In genomic region chr6:10555625-10556309, GRCh38 we compare ENCODE assay signal across 8 cellular contexts. TPM values are rescaled to one million over a fixed set of nuclear protein-coding genes. Genes with fewer than 3 reads are reported as not detected.
DNase-seq lines count a peak whose midpoint lies in the region; ATAC-seq and TF ChIP-seq lines count a peak whose summit lies in the region.

No MANE protein-coding gene starts in this region.

- peaks cover 4% of the 10 kb centered on the region for H3K36me3 Mint-ChIP-seq in activated naive CD4-positive, alpha-beta T cell treated with anti-CD3 and anti-CD28 coated beads, Interleukin-2, amount 10 ng/mL, durations not matched to agents 7 days and 5 days
- peaks cover 3% of the 10 kb centered on the region for H3K36me3 Mint-ChIP-seq in activated CD4-positive, alpha-beta memory T cell treated with anti-CD3 and anti-CD28 coated beads for 36 hours

- POLR2A ChIA-PET in activated CD4-positive, alpha-beta memory T cell treated with anti-CD3 and anti-CD28 coated beads for 36 hours (lab: Charles Lee), result no interaction called here

- DNase-seq in HAP-1 (ENCODE audit: low spot score in 2 of 2) (peak; percentile 48 to 65), mucosa of descending colon (peak; percentile 56 to 64 (median 60)), DMS53 (lab: John Stamatoyannopoulos, UW) (no peak)
- DNase-seq in activated naive CD4-positive, alpha-beta T cell treated with anti-CD3 and anti-CD28 coated beads, Interleukin-2, amount 10 ng/mL, durations not matched to agents 7 days and 5 days, result no peak
- no peak for DNase-seq in activated CD4-positive, alpha-beta memory T cell treated with anti-CD3 and anti-CD28 coated beads for 36 hours

- no peaks in the 10 kb centered on the region for H3K4me1 Mint-ChIP-seq in activated naive CD4-positive, alpha-beta T cell treated with anti-CD3 and anti-CD28 coated beads, Interleukin-2, amount 10 ng/mL, durations not matched to agents 7 days and 5 days
- H3K4me1 Mint-ChIP-seq in activated CD4-positive, alpha-beta memory T cell treated with anti-CD3 and anti-CD28 coated beads for 36 hours (ENCODE audit: low read depth), result no peaks in the 10 kb centered on the region

- in situ Hi-C loops in HAP-1 (cut with MboI; ENCODE audit: low sequenced_read_pairs), result no loop called here

- H3K27ac ChIP-seq in esophagus (ENCODE audit: low read depth in 2 of 2, low read length in 1 of 2), result peak overlapping the region; percentile 57 to 83

- intact Hi-C loops in mucosa of descending colon (cut with DNase I, micrococcal nuclease), result no loop called here
- intact Hi-C loops in activated CD4-positive, alpha-beta memory T cell treated with anti-CD3 and anti-CD28 coated beads for 36 hours (cut with micrococcal nuclease), result no loop called here

- no peaks in the 10 kb centered on the region for H3K9me3 Mint-ChIP-seq in activated naive CD4-positive, alpha-beta T cell treated with anti-CD3 and anti-CD28 coated beads, Interleukin-2, amount 10 ng/mL, durations not matched to agents 7 days and 5 days
- no peaks in the 10 kb centered on the region for H3K9me3 Mint-ChIP-seq in activated CD4-positive, alpha-beta memory T cell treated with anti-CD3 and anti-CD28 coated beads for 36 hours

- H3K4me1 ChIP-seq in HAP-1 (peaks cover 16% of the 10 kb centered on the region), esophagus (ENCODE audit: control insufficient read depth in 2 of 2, insufficient read depth in 2 of 2, low read length in 1 of 2) (peaks cover 2 to 6% of the 10 kb centered on the region in 2 donors), mucosa of descending colon (ENCODE audit: low read depth) (peaks cover 4% of the 10 kb centered on the region)

- TF ChIP-seq CTCF in mucosa of descending colon (IDR thresholded peaks at IDR 0.05), result no peak

- H3K27me3 ChIP-seq in HAP-1 (ENCODE audit: low read depth), result no peaks in the 10 kb centered on the region
- no peaks in the 10 kb centered on the region for H3K27me3 ChIP-seq in esophagus (ENCODE audit: control insufficient read depth in 1 of 2, insufficient read depth in 2 of 2, low read length in 2 of 2)

- H3K27me3 Mint-ChIP-seq in activated naive CD4-positive, alpha-beta T cell treated with anti-CD3 and anti-CD28 coated beads, Interleukin-2, amount 10 ng/mL, durations not matched to agents 7 days and 5 days, result no peaks in the 10 kb centered on the region
- no peaks in the 10 kb centered on the region for H3K27me3 Mint-ChIP-seq in activated CD4-positive, alpha-beta memory T cell treated with anti-CD3 and anti-CD28 coated beads for 36 hours

- H3K4me3 ChIP-seq in HAP-1, result peak overlapping the region; percentile 32
- H3K4me3 ChIP-seq in esophagus (ENCODE audit: low read depth in 1 of 2, low read length in 2 of 2), result peak overlapping the region; percentile 33 to 62
- H3K4me3 ChIP-seq in mucosa of descending colon, result no peak overlapping the region

- CTCF ChIA-PET in activated naive CD4-positive, alpha-beta T cell treated with anti-CD3 and anti-CD28 coated beads, Interleukin-2, amount 10 ng/mL, durations not matched to agents 7 days and 5 days (lab: Charles Lee), result no interaction called here
- CTCF ChIA-PET in activated CD4-positive, alpha-beta memory T cell treated with anti-CD3 and anti-CD28 coated beads for 36 hours (lab: Charles Lee), result no interaction called here

- H3K9me3 ChIP-seq in HAP-1, result no peaks in the 10 kb centered on the region
- no peaks in the 10 kb centered on the region for H3K9me3 ChIP-seq in esophagus (ENCODE audit: control insufficient read depth in 2 of 2, insufficient read depth in 1 of 2, low read depth in 1 of 2, low read length in 1 of 2)
- H3K9me3 ChIP-seq in mucosa of descending colon, result no peaks in the 10 kb centered on the region

- no peak overlapping the region for H3K27ac Mint-ChIP-seq in activated naive CD4-positive, alpha-beta T cell treated with anti-CD3 and anti-CD28 coated beads, Interleukin-2, amount 10 ng/mL, durations not matched to agents 7 days and 5 days
- H3K27ac Mint-ChIP-seq in activated CD4-positive, alpha-beta memory T cell treated with anti-CD3 and anti-CD28 coated beads for 36 hours, result no peak overlapping the region

- WGBS in esophagus, 2 donors, result 19 to 24% methylated on average over 22 of the region's 22 CpGs

- H3K36me3 ChIP-seq in HAP-1 (replicated peaks), result no peaks in the 10 kb centered on the region
- H3K36me3 ChIP-seq in esophagus (ENCODE audit: control insufficient read depth in 2 of 2, insufficient read depth in 2 of 2, low read length in 1 of 2), result no peaks in the 10 kb centered on the region
- no peaks in the 10 kb centered on the region for H3K36me3 ChIP-seq in mucosa of descending colon (ENCODE audit: low read depth)

- ATAC-seq in mucosa of descending colon (peak; percentile 67), GM18868 (IDR thresholded peaks at IDR 0.05; ENCODE audit: unreplicated experiment) (no peak)

- H3K4me3 Mint-ChIP-seq in activated naive CD4-positive, alpha-beta T cell treated with anti-CD3 and anti-CD28 coated beads, Interleukin-2, amount 10 ng/mL, durations not matched to agents 7 days and 5 days, result no peak overlapping the region
- no peak overlapping the region for H3K4me3 Mint-ChIP-seq in activated CD4-positive, alpha-beta memory T cell treated with anti-CD3 and anti-CD28 coated beads for 36 hours

TF ChIP-seq in PFSK-1, 5 proteins besides CTCF, POLR2A, EP300 and RAD21:
- TF ChIP-seq TAF1 (IDR thresholded peaks at IDR 0.05; ENCODE audit: borderline replicate concordance, insufficient read depth, low read length) (no peak), FOXP2 (optimal IDR thresholded peaks at IDR 0.05; ENCODE audit: borderline replicate concordance, extremely low read depth, extremely low read length, insufficient read depth) (peak; percentile 27), SIN3A (IDR thresholded peaks at IDR 0.05; ENCODE audit: borderline replicate concordance, insufficient read depth, low read length) (peak; percentile 91; the same call in 1 of the 2 replicates), POLR2AphosphoS5 (IDR thresholded peaks at IDR 0.05; ENCODE audit: low read depth, low read length) (peak; percentile 53; the same call in 1 of the 2 replicates)

RNA-seq across cellular contexts. Expression of gene GCNT2, which starts 34.6 kb away (rescaled TPM):
- polyA plus RNA-seq in PFSK-1 (2012; ENCODE audit: insufficient read length, low read depth), result 6.1 TPM
- 1 to 10 TPM; 3.0 to 3.1 TPM for polyA plus RNA-seq in esophagus
- 10 to 100 TPM; 11.7 to 22.3 (median 19.8) TPM for total RNA-seq in mucosa of descending colon
- 1 to 10 TPM; 1.4 to 1.5 TPM for total RNA-seq in activated CD4-positive, alpha-beta memory T cell treated with anti-CD3 and anti-CD28 coated beads for 36 hours

Comparison
In these comparisons a context has a peak if more than half of its experiments do, and no peak if none do; other contexts are left out.
1. DNase-seq: peak in HAP-1 (2 of 2) and mucosa of descending colon (3 of 3); none in activated naive CD4-positive, alpha-beta T cell treated with anti-CD3 and anti-CD28 coated beads, Interleukin-2, amount 10 ng/mL, durations not matched to agents 7 days and 5 days (single experiment), activated CD4-positive, alpha-beta memory T cell treated with anti-CD3 and anti-CD28 coated beads for 36 hours (single experiment) and DMS53 (single experiment).
2. RNA of gene GCNT2, which starts 34.6 kb away (total RNA-seq): 11.7 to 22.3 TPM in mucosa of descending colon; 1.4 to 1.5 TPM in activated CD4-positive, alpha-beta memory T cell treated with anti-CD3 and anti-CD28 coated beads for 36 hours; every median in the first group is over 4 times any median in the second.